Comparison of ENCODE assay signal across 17 cellular contexts in the genomic region with DNA sequence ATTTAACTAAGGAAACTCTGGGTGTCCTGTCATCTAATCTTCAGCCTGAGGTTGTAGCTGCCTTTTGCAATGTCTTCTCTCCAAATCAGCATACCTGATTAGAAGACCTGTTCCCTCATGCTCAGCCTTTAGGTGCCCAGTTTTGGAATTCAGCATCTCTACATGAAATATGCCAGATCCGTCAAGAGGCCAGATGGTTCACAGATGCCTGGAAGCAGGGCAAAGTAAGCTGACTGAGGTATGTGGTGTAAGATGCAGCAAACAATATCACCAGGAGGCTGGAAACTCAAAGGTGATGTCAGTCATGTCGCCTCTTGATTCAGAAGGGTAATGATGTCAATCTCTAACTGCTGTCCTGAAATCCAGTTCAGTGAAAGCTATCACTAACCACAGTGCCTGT.
"Had no signal": no experiment of that assay in that cellular context is flagged by ENCODE, and none has a peak within 500 bp of the region (broad histone marks: within the 10 kb centered on the region; RNA-seq: fewer than 3 reads in every experiment).

No MANE protein-coding gene starts in this region.

- DNase-seq: cortex of kidney; dorsolateral prefrontal cortex; effector CD8-positive, alpha-beta T cell; foreskin melanocyte; head of caudate nucleus; hippocampal formation; naive thymus-derived CD8-positive, alpha-beta T cell; occipital lobe; spleen; stimulated activated CD4-positive, alpha-beta T cell treated with anti-CD3 and anti-CD28 coated beads, Interleukin-2, amount 100 ng/mL, for 24 hours; stimulated activated CD4-positive, alpha-beta T cell treated with anti-CD3 and anti-CD28 coated beads, Interleukin-4, amount 100 ng/mL, for 4 hours; stimulated activated naive B cell treated with anti-CD40 and anti-IgM and Interleukin-4, amounts not matched to agents 10 μg/mL and 1 μg/mL and 100 μg/mL, for 72 hours; stimulated activated naive CD8-positive, alpha-beta T cell treated with anti-CD3 and anti-CD28 coated beads, Interleukin-15, amount 100 ng/mL, for 72 hours; testis; transverse colon had no signal

- H3K36me3 Mint-ChIP-seq: naive thymus-derived CD8-positive, alpha-beta T cell; neural progenitor cell; stimulated activated naive B cell treated with anti-CD40 and anti-IgM and Interleukin-4, amounts not matched to agents 10 μg/mL and 1 μg/mL and 100 μg/mL, for 72 hours had no signal

- H3K4me1 Mint-ChIP-seq: naive thymus-derived CD8-positive, alpha-beta T cell; stimulated activated naive B cell treated with anti-CD40 and anti-IgM and Interleukin-4, amounts not matched to agents 10 μg/mL and 1 μg/mL and 100 μg/mL, for 72 hours; stimulated activated naive CD8-positive, alpha-beta T cell treated with anti-CD3 and anti-CD28 coated beads, Interleukin-15, amount 100 ng/mL, for 72 hours had no signal

- ATAC-seq: naive thymus-derived CD8-positive, alpha-beta T cell; psoas muscle; stimulated activated naive B cell treated with anti-CD40 and anti-IgM and Interleukin-4, amounts not matched to agents 10 μg/mL and 1 μg/mL and 100 μg/mL, for 72 hours; stimulated activated naive CD8-positive, alpha-beta T cell treated with anti-CD3 and anti-CD28 coated beads, Interleukin-15, amount 100 ng/mL, for 72 hours had no signal

- H3K27ac Mint-ChIP-seq: naive thymus-derived CD8-positive, alpha-beta T cell; neural progenitor cell; stimulated activated naive B cell treated with anti-CD40 and anti-IgM and Interleukin-4, amounts not matched to agents 10 μg/mL and 1 μg/mL and 100 μg/mL, for 72 hours; stimulated activated naive CD8-positive, alpha-beta T cell treated with anti-CD3 and anti-CD28 coated beads, Interleukin-15, amount 100 ng/mL, for 72 hours had no signal

- H3K4me3 Mint-ChIP-seq: naive thymus-derived CD8-positive, alpha-beta T cell; neural progenitor cell; stimulated activated naive B cell treated with anti-CD40 and anti-IgM and Interleukin-4, amounts not matched to agents 10 μg/mL and 1 μg/mL and 100 μg/mL, for 72 hours; stimulated activated naive CD8-positive, alpha-beta T cell treated with anti-CD3 and anti-CD28 coated beads, Interleukin-15, amount 100 ng/mL, for 72 hours had no signal

- H3K27me3 Mint-ChIP-seq: stimulated activated naive B cell treated with anti-CD40 and anti-IgM and Interleukin-4, amounts not matched to agents 10 μg/mL and 1 μg/mL and 100 μg/mL, for 72 hours; stimulated activated naive CD8-positive, alpha-beta T cell treated with anti-CD3 and anti-CD28 coated beads, Interleukin-15, amount 100 ng/mL, for 72 hours had no signal
